In genomic region chr15:70698991-70699390, GRCh38 we compare ENCODE assay signal across 16 cellular contexts.
DNase-seq lines count a peak whose midpoint lies in the region; ATAC-seq, FAIRE-seq and TF ChIP-seq lines count a peak whose summit lies in the region.
"Had no signal": no experiment of that assay in that cellular context is flagged by ENCODE, and none has a peak within 500 bp of the region (broad histone marks: within the 10 kb centered on the region; RNA-seq: fewer than 3 reads in every experiment).

No MANE protein-coding gene starts in this region.

- H3K27ac ChIP-seq in A549, result no peak overlapping the region
- H3K27ac ChIP-seq in Panc1 (ENCODE audit: low read length), result peak overlapping the region; percentile 94
- no peak overlapping the region for H3K27ac ChIP-seq in keratinocyte (ENCODE audit: control insufficient read depth, insufficient read depth, low read length)
- peak overlapping the region in 3 of 4 donors; percentile 68 to 76 (median 75) for H3K27ac ChIP-seq in sigmoid colon
- no peak overlapping the region for H3K27ac ChIP-seq in brain microvascular endothelial cell
- H3K27ac ChIP-seq: VCaP had no signal

- no peak overlapping the region for H3K9ac ChIP-seq in keratinocyte (ENCODE audit: control insufficient read depth, extremely low read depth, insufficient read depth, low read length)

- H3K79me2 ChIP-seq in keratinocyte (ENCODE audit: control insufficient read depth, insufficient read depth, low read length), result peaks cover 5% of the 10 kb centered on the region

- no peak for TF ChIP-seq RAD21 in A549 (conservative IDR thresholded peaks at IDR 0.05 in 1 of 2, IDR thresholded peaks at IDR 0.05 in 1 of 2)

- no peak for TF ChIP-seq EP300 in A549 (IDR thresholded peaks at IDR 0.05)
- no peak for TF ChIP-seq EP300 in sigmoid colon (IDR thresholded peaks at IDR 0.05)

- intact Hi-C loops in Panc1 (cut with micrococcal nuclease; ENCODE audit: unreplicated experiment) (no loop called here), sigmoid colon (cut with DNase I) (loop anchor here (10.0 kb wide), 1 partner anchor 66 kb away; the partner anchor contains the start of gene UACA)

- H3K4me2 ChIP-seq in A549, result peak overlapping the region; percentile 79
- H3K4me2 ChIP-seq in keratinocyte (ENCODE audit: control insufficient read depth, extremely low read depth, insufficient read depth, low read depth, low read length), result no peak overlapping the region

- ATAC-seq in A549, result no peak
- ATAC-seq in Panc1, result no peak
- ATAC-seq: stimulated activated naive CD8-positive, alpha-beta T cell treated with anti-CD3 and anti-CD28 coated beads, Interleukin-15, amount 100 ng/mL, for 72 hours had no signal

- H4K20me1 ChIP-seq in keratinocyte (ENCODE audit: control insufficient read depth, extremely low read depth, insufficient read depth, low read length), result no peaks in the 10 kb centered on the region

- BruUV-seq in Panc1 (replicated peaks; lab: Mats Ljungman, UMichigan), result no TSS peak

- H3K27me3 ChIP-seq in Panc1 (ENCODE audit: control insufficient read depth, insufficient read depth, low read length), result no peaks in the 10 kb centered on the region
- no peaks in the 10 kb centered on the region for H3K27me3 ChIP-seq in keratinocyte (ENCODE audit: control insufficient read depth, extremely low read depth, insufficient read depth, low read length)
- no peaks in the 10 kb centered on the region for H3K27me3 ChIP-seq in sigmoid colon
- H3K27me3 ChIP-seq in brain microvascular endothelial cell (replicated peaks), result no peaks in the 10 kb centered on the region

- FAIRE-seq in A549 (lab: Jason Lieb, UNC) (no peak), keratinocyte (lab: Jason Lieb, UNC) (peak; percentile 17)

- TF ChIP-seq CTCF in A549 (IDR thresholded peaks at IDR 0.05) (no peak), Panc1 (IDR thresholded peaks at IDR 0.05) (no peak), keratinocyte (optimal IDR thresholded peaks at IDR 0.05 in 1 of 3, IDR thresholded peaks at IDR 0.05 in 1 of 3, conservative IDR thresholded peaks at IDR 0.05 in 1 of 3; ENCODE audit: extremely low read depth in 1 of 3, insufficient read depth in 2 of 3, low read length in 3 of 3) (no peak), sigmoid colon (IDR thresholded peaks at IDR 0.05) (no peak), brain microvascular endothelial cell (IDR thresholded peaks at IDR 0.05; ENCODE audit: low read depth, low read length, missing control alignments) (no peak)

- H3K4me3 ChIP-seq in A549 (no peak overlapping the region), Panc1 (ENCODE audit: low read depth in 2 of 2, low read length in 2 of 2) (no peak overlapping the region), keratinocyte (ENCODE audit: control insufficient read depth in 2 of 3, extremely low read depth in 1 of 3, insufficient read depth in 2 of 3, low read depth in 1 of 3, low read length in 3 of 3) (no peak overlapping the region), sigmoid colon (no peak overlapping the region), brain microvascular endothelial cell (ENCODE audit: low read depth, low read length) (no peak overlapping the region)

- no peaks in the 10 kb centered on the region for H3K9me1 ChIP-seq in keratinocyte (ENCODE audit: control insufficient read depth, extremely low read depth, insufficient read depth, low read length)

- H3K36me3 ChIP-seq in Panc1 (ENCODE audit: control insufficient read depth, insufficient read depth, low read length), result peaks cover 29% of the 10 kb centered on the region
- H3K36me3 ChIP-seq in keratinocyte (ENCODE audit: control insufficient read depth in 2 of 2, extremely low read depth in 1 of 2, insufficient read depth in 2 of 2, low read length in 2 of 2), result peaks cover 2 to 4% of the 10 kb centered on the region in 2 experiments
- H3K36me3 ChIP-seq in sigmoid colon, result no peaks in the 10 kb centered on the region
- peaks cover 19% of the 10 kb centered on the region for H3K36me3 ChIP-seq in brain microvascular endothelial cell (replicated peaks)

- DNase-seq in A549 (ENCODE audit: low read depth in 1 of 2, low spot score in 1 of 2), result no peak
- no peak for DNase-seq in Panc1 (ENCODE audit: low read depth, low spot score)
- DNase-seq in keratinocyte (ENCODE audit: low read depth, low spot score), result no peak
- DNase-seq in sigmoid colon, result no peak
- no peak for DNase-seq in brain microvascular endothelial cell
- DNase-seq in SW480 (ENCODE audit: low spot score), result no peak
- DNase-seq in EL, result no peak
- no peak for DNase-seq in GM19238 (ENCODE audit: insufficient read length, low spot score)
- DNase-seq: activated CD8-positive, alpha-beta memory T cell treated with anti-CD3 and anti-CD28 coated beads for 24 hours; effector CD4-positive, alpha-beta T cell; NCI-H1694; NCI-H510A; occipital lobe; OCI-M1; stimulated activated naive CD8-positive, alpha-beta T cell treated with anti-CD3 and anti-CD28 coated beads, Interleukin-15, amount 100 ng/mL, for 72 hours had no signal

- CTCF ChIA-PET in A549 (lab: Yijun Ruan, JAX), result no interaction called here
- CTCF ChIA-PET in Panc1 (lab: Charles Lee), result no interaction called here

- H3K9me3 ChIP-seq in A549 (no peaks in the 10 kb centered on the region), Panc1 (ENCODE audit: control insufficient read depth, insufficient read depth, low read depth, low read length) (no peaks in the 10 kb centered on the region), keratinocyte (ENCODE audit: control insufficient read depth, low read depth, low read length) (no peaks in the 10 kb centered on the region), sigmoid colon (no peaks in the 10 kb centered on the region)

- 47% methylated on average over 1 of the region's 1 CpG for WGBS in A549 (ENCODE audit: missing lambda C conversion rate)
- WGBS in sigmoid colon, 2 donors, result 21 to 66% methylated on average over 1 of the region's 1 CpG

- no peak for TF ChIP-seq POLR2A in A549 (IDR thresholded peaks at IDR 0.05; ENCODE audit: low read length)
- TF ChIP-seq POLR2A in sigmoid colon (IDR thresholded peaks at IDR 0.05), result no peak

- no peak overlapping the region for H2AFZ ChIP-seq in keratinocyte (ENCODE audit: control insufficient read depth, low read length)

- H3K4me1 ChIP-seq in A549 (peaks cover 70% of the 10 kb centered on the region), Panc1 (ENCODE audit: control insufficient read depth, insufficient read depth, low read length) (peaks cover 74% of the 10 kb centered on the region), keratinocyte (ENCODE audit: control insufficient read depth, extremely low read depth, insufficient read depth, low read length) (peaks cover 30% of the 10 kb centered on the region), sigmoid colon (peaks cover 0 to 58% (median 41%) of the 10 kb centered on the region in 4 donors)

- POLR2A ChIA-PET in A549 (lab: Yijun Ruan, JAX), result no interaction called here
- POLR2A ChIA-PET in Panc1 (lab: Charles Lee), result no interaction called here

- in situ Hi-C loops in Panc1 (cut with HindIII; ENCODE audit: low pct_unique_long_range_greater_than_20kb, low sequenced_read_pairs) (no loop called here), brain microvascular endothelial cell (cut with HindIII; ENCODE audit: low pct_ligation_motif_present, low sequenced_read_pairs) (no loop called here)

- dilution Hi-C loops in keratinocyte (cut with MboI; ENCODE audit: extremely low pct_ligation_motif_present, low sequenced_read_pairs), result no loop called here

TF ChIP-seq in A549, 52 proteins besides CTCF, POLR2A, EP300 and RAD21:
- TF ChIP-seq RFX5 (IDR thresholded peaks at IDR 0.05) (no peak), HDAC2 (IDR thresholded peaks at IDR 0.05) (no peak), CHD2 (IDR thresholded peaks at IDR 0.05; ENCODE audit: low read length, partially characterized antibody) (no peak)

Comparison
In these comparisons a context has a peak if more than half of its experiments do, and no peak if none do; other contexts are left out.
1. H3K27ac ChIP-seq: peak in Panc1 (single experiment) and sigmoid colon (3 of 4); none in A549 (0 of 2), keratinocyte (single experiment) and brain microvascular endothelial cell (single experiment).